In genomic region chrX:2978639-2979038, GRCh38 we compare ENCODE assay signal across 5 cellular contexts. TPM values are rescaled to one million over a fixed set of nuclear protein-coding genes. Genes with fewer than 3 reads are reported as not detected.
"Had no signal": no experiment of that assay in that cellular context is flagged by ENCODE, and none has a peak within 500 bp of the region (broad histone marks: within the 10 kb centered on the region; RNA-seq: fewer than 3 reads in every experiment).

No MANE protein-coding gene starts in this region.

RNA-seq across cellular contexts. Expression of gene ARSH, which starts 27.7 kb away (rescaled TPM):
- total RNA-seq: HepG2, HT1080, IMR-90, K562 had no signal
- polyA plus RNA-seq: HepG2, IgD-negative memory B cell, IMR-90, K562 had no signal
